Comparison of ENCODE assay signal across 26 cellular contexts in genomic region chr7:131532570-131533091, GRCh38. TPM values are rescaled to one million over a fixed set of nuclear protein-coding genes. Genes with fewer than 3 reads are reported as not detected.
DNase-seq lines count a peak whose midpoint lies in the region; ATAC-seq, FAIRE-seq and TF ChIP-seq lines count a peak whose summit lies in the region.
"Had no signal": no experiment of that assay in that cellular context is flagged by ENCODE, and none has a peak within 500 bp of the region (broad histone marks: within the 10 kb centered on the region; RNA-seq: fewer than 3 reads in every experiment).

No MANE protein-coding gene starts in this region.

- ATAC-seq in K562 (no peak), mucosa of descending colon (no peak)
- ATAC-seq: stimulated activated naive B cell treated with anti-CD40 and anti-IgM and Interleukin-4, amounts not matched to agents 10 μg/mL and 1 μg/mL and 100 μg/mL, for 72 hours had no signal

- 1% methylated on average over 10 of the region's 10 CpGs for WGBS in K562 (ENCODE audit: insufficient coverage, low coverage, missing lambda C conversion rate)
- WGBS in thyroid gland, 2 donors: 72 to 90% methylated on average over 10 of the region's 10 CpGs

- peaks cover 15% of the 10 kb centered on the region for H3K27me3 Mint-ChIP-seq in activated naive CD4-positive, alpha-beta T cell treated with anti-CD3 and anti-CD28 coated beads, Interleukin-2, amount 10 ng/mL, durations not matched to agents 7 days and 5 days
- H3K27me3 Mint-ChIP-seq: activated naive CD8-positive, alpha-beta T cell treated with anti-CD3 and anti-CD28 coated beads for 36 hours; memory B cell; stimulated activated naive B cell treated with anti-CD40 and anti-IgM and Interleukin-4, amounts not matched to agents 10 μg/mL and 1 μg/mL and 100 μg/mL, for 72 hours had no signal

- peaks cover 6% of the 10 kb centered on the region for H4K20me1 ChIP-seq in K562 (replicated peaks; ENCODE audit: control insufficient read depth, insufficient read depth, low read length)

- FAIRE-seq in K562 (lab: Jason Lieb, UNC): peak; percentile 35
- FAIRE-seq: G401.6, islet of Langerhans had no signal

- H3K9me1 ChIP-seq in K562 (ENCODE audit: control insufficient read depth, insufficient read depth, low read length): no peaks in the 10 kb centered on the region

- TF ChIP-seq RAD21 in K562 (CRISPR knock-in tag; conservative IDR thresholded peaks at IDR 0.05 in 1 of 2, IDR thresholded peaks at IDR 0.05 in 1 of 2): no peak

- H3K4me1 ChIP-seq in K562 (replicated peaks in 1 of 2; ENCODE audit: control insufficient read depth in 2 of 2, insufficient read depth in 2 of 2, low read length in 2 of 2): peaks cover 0 to 5% of the 10 kb centered on the region in 2 experiments; a peak in 1 of 5 replicates
- H3K4me1 ChIP-seq in left ventricle myocardium inferior: peaks cover 94% of the 10 kb centered on the region
- H3K4me1 ChIP-seq in mucosa of descending colon (ENCODE audit: low read depth): no peaks in the 10 kb centered on the region
- H3K4me1 ChIP-seq in thyroid gland: no peaks in the 10 kb centered on the region

- no peak overlapping the region for H3K27ac Mint-ChIP-seq in activated naive CD4-positive, alpha-beta T cell treated with anti-CD3 and anti-CD28 coated beads, Interleukin-2, amount 10 ng/mL, durations not matched to agents 7 days and 5 days
- H3K27ac Mint-ChIP-seq: activated naive CD8-positive, alpha-beta T cell treated with anti-CD3 and anti-CD28 coated beads for 36 hours; CD4-positive, CD25-positive, alpha-beta regulatory T cell; HFFc6; memory B cell; stimulated activated naive B cell treated with anti-CD40 and anti-IgM and Interleukin-4, amounts not matched to agents 10 μg/mL and 1 μg/mL and 100 μg/mL, for 72 hours had no signal

- DNase-seq in K562 (ENCODE audit: extremely low read depth in 1 of 4, low spot score in 3 of 4) (no peak), left ventricle myocardium inferior (no peak), mucosa of descending colon (peak in 2 of 3 donors; percentile 9 to 18), thyroid gland (no peak), hepatic stellate cell (ENCODE audit: low spot score) (no peak)
- DNase-seq in activated naive CD4-positive, alpha-beta T cell treated with anti-CD3 and anti-CD28 coated beads, Interleukin-2, amount 10 ng/mL, durations not matched to agents 7 days and 5 days: no peak
- DNase-seq in activated CD4-positive, alpha-beta T cell treated with anti-CD3 and anti-CD28 coated beads for 48 hours: no peak
- DNase-seq: activated CD4-positive, alpha-beta T cell treated with anti-CD3 and anti-CD28 coated beads, Interleukin-2, amount 50 U/mL, for 48 hours; activated CD8-positive, alpha-beta memory T cell treated with anti-CD3 and anti-CD28 coated beads, Interleukin-2, amount 50 U/mL, for 48 hours; activated naive CD8-positive, alpha-beta T cell treated with anti-CD3 and anti-CD28 coated beads for 36 hours; CD4-positive, CD25-positive, alpha-beta regulatory T cell; DMS153; erythroblast; foreskin fibroblast; HFFc6; NCI-H1417 treated with DMSO at 0.1 percent for 48 hours; NCI-H2081 treated with DMSO at 0.1 percent for 48 hours; NCI-H446 treated with DMSO at 0.1 percent for 48 hours; retina; stimulated activated CD4-positive, alpha-beta T cell treated with anti-CD3 and anti-CD28 coated beads, Interleukin-12 subunit alpha, Interleukin-12 subunit beta, amount 100 ng/mL, for 4 hours; stimulated activated CD4-positive, alpha-beta T cell treated with anti-CD3 and anti-CD28 coated beads, Interleukin-4, amount 100 ng/mL, for 24 hours; stimulated activated naive B cell treated with anti-CD40 and anti-IgM and Interleukin-4, amounts not matched to agents 10 μg/mL and 1 μg/mL and 100 μg/mL, for 72 hours; WERI-Rb-1 had no signal

- intact Hi-C loops in K562 (cut with micrococcal nuclease): no loop called here
- intact Hi-C loops in left ventricle myocardium inferior (cut with micrococcal nuclease): no loop called here
- intact Hi-C loops in mucosa of descending colon (cut with DNase I, micrococcal nuclease): no loop called here
- intact Hi-C loops in thyroid gland (cut with DNase I): no loop called here

- H3K9me3 Mint-ChIP-seq in activated naive CD4-positive, alpha-beta T cell treated with anti-CD3 and anti-CD28 coated beads, Interleukin-2, amount 10 ng/mL, durations not matched to agents 7 days and 5 days: no peaks in the 10 kb centered on the region
- H3K9me3 Mint-ChIP-seq: activated naive CD8-positive, alpha-beta T cell treated with anti-CD3 and anti-CD28 coated beads for 36 hours; HFFc6; memory B cell; stimulated activated naive B cell treated with anti-CD40 and anti-IgM and Interleukin-4, amounts not matched to agents 10 μg/mL and 1 μg/mL and 100 μg/mL, for 72 hours had no signal

- H3K27ac ChIP-seq in K562 (ENCODE audit: extremely low read depth, low read depth, low read length) (no peak overlapping the region), left ventricle myocardium inferior (replicated peaks) (peak overlapping the region; percentile 86), thyroid gland (peak overlapping the region; percentile 15 to 65 (median 50))
- H3K27ac ChIP-seq: WERI-Rb-1 had no signal

- H3K9me3 ChIP-seq in K562 (replicated peaks; ENCODE audit: control insufficient read depth, insufficient read depth, low read depth, low read length) (no peaks in the 10 kb centered on the region), left ventricle myocardium inferior (replicated peaks) (no peaks in the 10 kb centered on the region), mucosa of descending colon (no peaks in the 10 kb centered on the region), thyroid gland (no peaks in the 10 kb centered on the region)

- H3K4me3 Mint-ChIP-seq in activated naive CD4-positive, alpha-beta T cell treated with anti-CD3 and anti-CD28 coated beads, Interleukin-2, amount 10 ng/mL, durations not matched to agents 7 days and 5 days: no peak overlapping the region
- H3K4me3 Mint-ChIP-seq: activated naive CD8-positive, alpha-beta T cell treated with anti-CD3 and anti-CD28 coated beads for 36 hours; CD4-positive, CD25-positive, alpha-beta regulatory T cell; HFFc6; memory B cell; stimulated activated naive B cell treated with anti-CD40 and anti-IgM and Interleukin-4, amounts not matched to agents 10 μg/mL and 1 μg/mL and 100 μg/mL, for 72 hours had no signal

- POLR2A ChIA-PET in K562 (lab: Yijun Ruan, JAX): interaction anchor here (1.6 kb wide), 1 partner anchor 11 kb away, joined by 4 read pairs; no protein-coding TSS in a partner anchor

- no peaks in the 10 kb centered on the region for H3K36me3 Mint-ChIP-seq in activated naive CD4-positive, alpha-beta T cell treated with anti-CD3 and anti-CD28 coated beads, Interleukin-2, amount 10 ng/mL, durations not matched to agents 7 days and 5 days
- H3K36me3 Mint-ChIP-seq: activated naive CD8-positive, alpha-beta T cell treated with anti-CD3 and anti-CD28 coated beads for 36 hours; CD4-positive, CD25-positive, alpha-beta regulatory T cell; memory B cell; stimulated activated naive B cell treated with anti-CD40 and anti-IgM and Interleukin-4, amounts not matched to agents 10 μg/mL and 1 μg/mL and 100 μg/mL, for 72 hours had no signal

- TF ChIP-seq CTCF in K562 (IDR thresholded peaks at IDR 0.05 in 2 of 3, conservative IDR thresholded peaks at IDR 0.05 in 1 of 3; ENCODE audit: insufficient read depth in 2 of 3, low read depth in 1 of 3, low read length in 3 of 3): no peak
- TF ChIP-seq CTCF in left ventricle myocardium inferior (IDR thresholded peaks at IDR 0.05; ENCODE audit: borderline replicate concordance): no peak
- no peak for TF ChIP-seq CTCF in mucosa of descending colon (IDR thresholded peaks at IDR 0.05)
- no peak for TF ChIP-seq CTCF in thyroid gland (IDR thresholded peaks at IDR 0.05)

- no peak overlapping the region for H3K4me2 ChIP-seq in K562 (ENCODE audit: insufficient read depth, low read length)

- in situ Hi-C loops in K562 (cut with MboI): no loop called here

- no peak for TF ChIP-seq EP300 in K562 (IDR thresholded peaks at IDR 0.05; ENCODE audit: low read length)

- H3K79me2 ChIP-seq in K562 (ENCODE audit: control insufficient read depth, insufficient read depth, low read length): no peaks in the 10 kb centered on the region

- TF ChIP-seq POLR2A in K562 (conservative IDR thresholded peaks at IDR 0.05): no peak
- TF ChIP-seq POLR2A in thyroid gland (IDR thresholded peaks at IDR 0.05): no peak

- no peak overlapping the region for H3K9ac ChIP-seq in K562 (ENCODE audit: insufficient read depth in 1 of 2, low read depth in 2 of 2, low read length in 2 of 2)

- no peak overlapping the region for H3K4me3 ChIP-seq in K562
- no peak overlapping the region for H3K4me3 ChIP-seq in left ventricle myocardium inferior
- H3K4me3 ChIP-seq in mucosa of descending colon: no peak overlapping the region
- H3K4me3 ChIP-seq in thyroid gland (replicated peaks in 1 of 3): no peak overlapping the region

- H3K36me3 ChIP-seq in K562 (ENCODE audit: control insufficient read depth, insufficient read depth, low read length) (no peaks in the 10 kb centered on the region), left ventricle myocardium inferior (no peaks in the 10 kb centered on the region), mucosa of descending colon (ENCODE audit: low read depth) (no peaks in the 10 kb centered on the region), thyroid gland (no peaks in the 10 kb centered on the region)
- H3K36me3 ChIP-seq: WERI-Rb-1 had no signal

- H3K27me3 ChIP-seq in K562 (ENCODE audit: control insufficient read depth in 2 of 2, insufficient read depth in 2 of 2, low read length in 2 of 2): peaks cover 40 to 77% of the 10 kb centered on the region in 2 experiments
- no peaks in the 10 kb centered on the region for H3K27me3 ChIP-seq in left ventricle myocardium inferior (ENCODE audit: low read depth)
- no peaks in the 10 kb centered on the region for H3K27me3 ChIP-seq in thyroid gland

- BruUV-seq in K562 (replicated peaks; lab: Mats Ljungman, UMichigan): no TSS peak

- no peak overlapping the region for H2AFZ ChIP-seq in K562 (ENCODE audit: low read depth, low read length)

- CTCF ChIA-PET in K562 (lab: Yijun Ruan, JAX; ENCODE audit: low intra/inter-chr PET ratio): no interaction called here
- CTCF ChIA-PET in activated naive CD4-positive, alpha-beta T cell treated with anti-CD3 and anti-CD28 coated beads, Interleukin-2, amount 10 ng/mL, durations not matched to agents 7 days and 5 days (lab: Charles Lee): no interaction called here

- no peaks in the 10 kb centered on the region for H3K4me1 Mint-ChIP-seq in activated naive CD4-positive, alpha-beta T cell treated with anti-CD3 and anti-CD28 coated beads, Interleukin-2, amount 10 ng/mL, durations not matched to agents 7 days and 5 days
- H3K4me1 Mint-ChIP-seq: activated naive CD8-positive, alpha-beta T cell treated with anti-CD3 and anti-CD28 coated beads for 36 hours; CD4-positive, CD25-positive, alpha-beta regulatory T cell had no signal

RNA-seq across cellular contexts. Expression of gene PODXL, which starts 23.8 kb away (rescaled TPM):
- total RNA-seq in K562 (2011; cell fraction: chromatin; rRNA removed; ENCODE audit: low replicate concordance): 0.26 and 0.39 TPM in 2 replicates
- total RNA-seq in K562 (2011; cell fraction: nucleolus; rRNA removed): 0.50 and 0.79 TPM in 2 replicates
- 0.37 and 0.76 TPM in 2 replicates for total RNA-seq in K562 (2011; cell fraction: nucleoplasm; rRNA removed)
- total RNA-seq in K562 (2014; rRNA removed) (0.05 and 0.16 TPM in 2 replicates), K562 (2014; rRNA removed; fragmentation: Illumina TruSeq; extraction: Trizol) (0.07 and 0.10 TPM in 2 replicates), K562 (2015; rRNA removed; fragmentation: Illumina TruSeq; extraction: Trizol) (0.15 and 0.18 TPM in 2 replicates), K562 (2021) (0.51 and 0.67 TPM in 2 replicates), left ventricle myocardium inferior (67.4 TPM), mucosa of descending colon (10 to 100 TPM; 11.8 to 25.6 (median 12.8) TPM), thyroid gland (100 to 1,000 TPM in 1 of 4 donors, 10 to 100 TPM in 3; 47.7 to 125 (median 56.3) TPM)
- polyA plus RNA-seq in K562 (2011; rRNA removed) (0.07 and 0.24 TPM in 2 replicates), K562 (2014; fragmentation: Illumina TruSeq; extraction: Trizol) (0.07 and 0.21 TPM in 2 replicates), K562 (2014; fragmentation: Nextera tagmentation; extraction: Ambion mirVana) (under 1 TPM; 0.01 to 0.03 TPM), K562 (2014; rRNA removed) (0.03 and 0.73 TPM in 2 replicates)
- 0.10 and 0.16 TPM in 2 replicates for polyA plus RNA-seq in K562 (2011; cell fraction: cytosol; rRNA removed)
- polyA plus RNA-seq in K562 (2011; cell fraction: nucleus; rRNA removed): 0.38 and 0.45 TPM in 2 replicates
- 0.17 and 0.22 TPM in 2 replicates for polyA plus RNA-seq in K562 (2012)
- 0.24 and 0.39 TPM in 2 replicates for polyA minus RNA-seq in K562 (2011; rRNA and poly(A)+ RNA removed)
- 1.8 and 2.1 TPM in 2 replicates for polyA minus RNA-seq in K562 (2011; cell fraction: cytosol; rRNA and poly(A)+ RNA removed)
- polyA minus RNA-seq in K562 (2011; cell fraction: nucleus; rRNA and poly(A)+ RNA removed): 0.54 and 0.56 TPM in 2 replicates

Comparison
In these comparisons a context has a peak if more than half of its experiments do, and no peak if none do; other contexts are left out.
1. DNase-seq: peak in mucosa of descending colon (2 of 3); none in K562 (0 of 4), left ventricle myocardium inferior (single experiment), thyroid gland (0 of 2), activated naive CD4-positive, alpha-beta T cell treated with anti-CD3 and anti-CD28 coated beads, Interleukin-2, amount 10 ng/mL, durations not matched to agents 7 days and 5 days (single experiment), activated CD4-positive, alpha-beta T cell treated with anti-CD3 and anti-CD28 coated beads for 48 hours (single experiment) and hepatic stellate cell (single experiment).
2. RNA of gene PODXL, which starts 23.8 kb away (total RNA-seq): 67.4 TPM in left ventricle myocardium inferior (single experiment), 47.7 to 125 TPM in thyroid gland and 11.8 to 25.6 TPM in mucosa of descending colon; 0.05 to 0.79 TPM in K562; every median in the first group is over 4 times any median in the second.